Comparison of ENCODE assay signal across 1 cellular context in the genomic region with DNA sequence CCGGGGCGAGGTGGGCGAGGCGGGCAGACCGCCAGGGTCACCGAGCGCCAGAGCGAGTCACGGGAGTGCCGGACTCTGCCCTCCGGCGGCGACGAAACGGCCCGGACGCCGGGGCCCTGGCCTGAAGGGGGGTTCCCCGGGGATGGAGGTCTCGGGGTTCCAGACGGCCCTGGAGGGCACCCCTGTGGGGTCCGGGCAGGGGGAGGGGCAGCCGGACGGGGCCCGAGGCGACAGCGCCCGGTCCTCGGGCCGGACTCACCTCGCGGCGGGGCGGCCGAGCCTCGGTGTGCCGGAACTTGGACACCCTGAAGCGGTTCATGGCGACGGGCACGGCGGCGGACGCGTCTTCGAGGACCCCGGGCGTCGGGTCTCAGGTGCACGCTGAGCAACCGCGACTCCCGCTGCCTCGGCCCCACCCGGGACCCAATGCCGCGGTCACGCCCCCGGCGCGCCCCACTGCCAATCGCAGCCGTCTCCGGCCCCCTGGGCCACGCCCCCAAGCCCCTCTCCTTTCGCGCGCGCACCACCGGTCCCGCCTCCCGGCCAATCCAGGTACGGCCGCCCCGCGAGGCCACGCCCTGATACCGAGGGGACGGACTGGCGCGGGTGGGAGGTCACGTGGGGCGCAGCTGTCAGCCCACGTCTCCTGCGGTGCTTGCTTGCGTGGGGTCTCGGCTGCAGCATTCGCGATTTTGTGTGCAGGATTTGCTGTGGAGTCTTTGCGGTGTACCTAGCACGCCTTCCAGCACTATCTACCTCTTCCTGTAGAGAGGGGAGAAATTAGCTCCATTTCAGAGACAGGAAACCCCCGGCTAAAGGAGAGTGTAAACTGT.
TF ChIP-seq lines count a peak whose summit lies in the region.

A gene (minus strand): TSS at position 397 of the 833 bp plus-strand sequence. CDS start 78 bp downstream, at position 319.

TF ChIP-seq in GM12878, 131 proteins besides CTCF, POLR2A, EP300 and RAD21 (continued from another document and continues in another):
- TF ChIP-seq, protein P1, sequence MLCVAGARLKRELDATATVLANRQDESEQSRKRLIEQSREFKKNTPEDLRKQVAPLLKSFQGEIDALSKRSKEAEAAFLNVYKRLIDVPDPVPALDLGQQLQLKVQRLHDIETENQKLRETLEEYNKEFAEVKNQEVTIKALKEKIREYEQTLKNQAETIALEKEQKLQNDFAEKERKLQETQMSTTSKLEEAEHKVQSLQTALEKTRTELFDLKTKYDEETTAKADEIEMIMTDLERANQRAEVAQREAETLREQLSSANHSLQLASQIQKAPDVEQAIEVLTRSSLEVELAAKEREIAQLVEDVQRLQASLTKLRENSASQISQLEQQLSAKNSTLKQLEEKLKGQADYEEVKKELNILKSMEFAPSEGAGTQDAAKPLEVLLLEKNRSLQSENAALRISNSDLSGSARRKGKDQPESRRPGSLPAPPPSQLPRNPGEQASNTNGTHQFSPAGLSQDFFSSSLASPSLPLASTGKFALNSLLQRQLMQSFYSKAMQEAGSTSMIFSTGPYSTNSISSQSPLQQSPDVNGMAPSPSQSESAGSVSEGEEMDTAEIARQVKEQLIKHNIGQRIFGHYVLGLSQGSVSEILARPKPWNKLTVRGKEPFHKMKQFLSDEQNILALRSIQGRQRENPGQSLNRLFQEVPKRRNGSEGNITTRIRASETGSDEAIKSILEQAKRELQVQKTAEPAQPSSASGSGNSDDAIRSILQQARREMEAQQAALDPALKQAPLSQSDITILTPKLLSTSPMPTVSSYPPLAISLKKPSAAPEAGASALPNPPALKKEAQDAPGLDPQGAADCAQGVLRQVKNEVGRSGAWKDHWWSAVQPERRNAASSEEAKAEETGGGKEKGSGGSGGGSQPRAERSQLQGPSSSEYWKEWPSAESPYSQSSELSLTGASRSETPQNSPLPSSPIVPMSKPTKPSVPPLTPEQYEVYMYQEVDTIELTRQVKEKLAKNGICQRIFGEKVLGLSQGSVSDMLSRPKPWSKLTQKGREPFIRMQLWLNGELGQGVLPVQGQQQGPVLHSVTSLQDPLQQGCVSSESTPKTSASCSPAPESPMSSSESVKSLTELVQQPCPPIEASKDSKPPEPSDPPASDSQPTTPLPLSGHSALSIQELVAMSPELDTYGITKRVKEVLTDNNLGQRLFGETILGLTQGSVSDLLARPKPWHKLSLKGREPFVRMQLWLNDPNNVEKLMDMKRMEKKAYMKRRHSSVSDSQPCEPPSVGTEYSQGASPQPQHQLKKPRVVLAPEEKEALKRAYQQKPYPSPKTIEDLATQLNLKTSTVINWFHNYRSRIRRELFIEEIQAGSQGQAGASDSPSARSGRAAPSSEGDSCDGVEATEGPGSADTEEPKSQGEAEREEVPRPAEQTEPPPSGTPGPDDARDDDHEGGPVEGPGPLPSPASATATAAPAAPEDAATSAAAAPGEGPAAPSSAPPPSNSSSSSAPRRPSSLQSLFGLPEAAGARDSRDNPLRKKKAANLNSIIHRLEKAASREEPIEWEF (IDR thresholded peaks at IDR 0.05; ENCODE audit: insufficient replicate concordance, low read depth, low read length), result no peak
- TF ChIP-seq BHLHE40 (IDR thresholded peaks at IDR 0.05; ENCODE audit: borderline replicate concordance in 1 of 2, low read depth in 2 of 2, low read length in 1 of 2) (peak; percentile 84 to 93), HCFC1 (IDR thresholded peaks at IDR 0.05; ENCODE audit: low read length) (no peak), FOXM1 (IDR thresholded peaks at IDR 0.05; ENCODE audit: low read depth, low read length) (no peak), IRF4 (IDR thresholded peaks at IDR 0.05; ENCODE audit: low read depth, low read length) (no peak), MTA2 (IDR thresholded peaks at IDR 0.05; ENCODE audit: low read depth) (0 out of 2 replicates have a peak, but pooled peaks have one; percentile 31), EZH2 (IDR thresholded peaks at IDR 0.05; ENCODE audit: borderline replicate concordance, control insufficient read depth, low read depth, low read length) (no peak), TCF12 (IDR thresholded peaks at IDR 0.05; ENCODE audit: low read depth, low read length) (peak; percentile 79), LARP7 (IDR thresholded peaks at IDR 0.05) (peak; percentile 93), GABPA (IDR thresholded peaks at IDR 0.05; ENCODE audit: low read depth) (no peak), NFXL1 (IDR thresholded peaks at IDR 0.05; ENCODE audit: borderline replicate concordance) (no peak), PAX8 (IDR thresholded peaks at IDR 0.05) (no peak), POU2F2 (IDR thresholded peaks at IDR 0.05; ENCODE audit: borderline replicate concordance, low read depth, low read length) (no peak), TCF3 (IDR thresholded peaks at IDR 0.05; ENCODE audit: borderline replicate concordance, insufficient read depth, low read depth, low read length) (peak; percentile 87; the same call in 1 of the 2 replicates), CHD2 (IDR thresholded peaks at IDR 0.05; ENCODE audit: borderline replicate concordance, low read depth, low read length) (peak; percentile 69), MYC (IDR thresholded peaks at IDR 0.05; ENCODE audit: insufficient read depth, insufficient read length, insufficient replicate concordance, low read length, severe bottlenecking) (peak; percentile 59), POLR2AphosphoS5 (IDR thresholded peaks at IDR 0.05; ENCODE audit: low read length) (peak; percentile 82), ZNF622 (IDR thresholded peaks at IDR 0.05) (no peak), TBL1XR1 (IDR thresholded peaks at IDR 0.05; ENCODE audit: low read depth, low read length) (no peak; the same call in 1 of the 2 replicates), MXI1 (IDR thresholded peaks at IDR 0.05; ENCODE audit: low read depth, low read length) (peak; percentile 84), ZNF384 (IDR thresholded peaks at IDR 0.05; ENCODE audit: borderline replicate concordance, low read depth, low read length) (no peak), RCOR1 (conservative IDR thresholded peaks at IDR 0.05; ENCODE audit: low read depth, low read length) (no peak), PAX5 (IDR thresholded peaks at IDR 0.05; ENCODE audit: borderline replicate concordance, low read depth, low read length) (peak; percentile 72), NRF1 (conservative IDR thresholded peaks at IDR 0.05; ENCODE audit: low read depth, low read length) (0 out of 2 replicates have a peak, but pooled peaks have one; percentile 42), PML (IDR thresholded peaks at IDR 0.05; ENCODE audit: low read length) (no peak; the same call in 1 of the 2 replicates), RELA (IDR thresholded peaks at IDR 0.05; ENCODE audit: borderline replicate concordance, partially characterized antibody) (peak; percentile 11), BRCA1 (IDR thresholded peaks at IDR 0.05; ENCODE audit: low read depth, low read length) (no peak), SREBF1 (IDR thresholded peaks at IDR 0.05; ENCODE audit: low read length) (no peak), RFX5 (IDR thresholded peaks at IDR 0.05; ENCODE audit: low read depth, low read length) (0 out of 2 replicates have a peak, but pooled peaks have one; percentile 59), SIN3A (IDR thresholded peaks at IDR 0.05; ENCODE audit: low read depth, low read length) (no peak), NR2F1 (conservative IDR thresholded peaks at IDR 0.05) (peak; percentile 8; the same call in 1 of the 2 replicates), SMC3 (IDR thresholded peaks at IDR 0.05; ENCODE audit: borderline replicate concordance, low read length) (no peak), ESRRA (IDR thresholded peaks at IDR 0.05; ENCODE audit: low read length) (no peak), SUZ12 (IDR thresholded peaks at IDR 0.05; ENCODE audit: unreplicated experiment) (no peak), CEBPB (IDR thresholded peaks at IDR 0.05; ENCODE audit: borderline replicate concordance in 1 of 2, low read depth in 2 of 2, low read length in 2 of 2) (no peak), HDGF (IDR thresholded peaks at IDR 0.05) (peak; percentile 79), STAT1 (conservative IDR thresholded peaks at IDR 0.05) (no peak), KAT2A (conservative IDR thresholded peaks at IDR 0.05; ENCODE audit: control insufficient read depth, low read depth, low read length) (no peak), HDAC6 (IDR thresholded peaks at IDR 0.05; ENCODE audit: unreplicated experiment) (no peak), CBX5 (IDR thresholded peaks at IDR 0.05; ENCODE audit: low read depth) (no peak), SIX5 (IDR thresholded peaks at IDR 0.05; ENCODE audit: low read depth, low read length, severe bottlenecking) (no peak), CBFB (IDR thresholded peaks at IDR 0.05; ENCODE audit: low read depth) (no peak)
- TF ChIP-seq, protein P2, sequence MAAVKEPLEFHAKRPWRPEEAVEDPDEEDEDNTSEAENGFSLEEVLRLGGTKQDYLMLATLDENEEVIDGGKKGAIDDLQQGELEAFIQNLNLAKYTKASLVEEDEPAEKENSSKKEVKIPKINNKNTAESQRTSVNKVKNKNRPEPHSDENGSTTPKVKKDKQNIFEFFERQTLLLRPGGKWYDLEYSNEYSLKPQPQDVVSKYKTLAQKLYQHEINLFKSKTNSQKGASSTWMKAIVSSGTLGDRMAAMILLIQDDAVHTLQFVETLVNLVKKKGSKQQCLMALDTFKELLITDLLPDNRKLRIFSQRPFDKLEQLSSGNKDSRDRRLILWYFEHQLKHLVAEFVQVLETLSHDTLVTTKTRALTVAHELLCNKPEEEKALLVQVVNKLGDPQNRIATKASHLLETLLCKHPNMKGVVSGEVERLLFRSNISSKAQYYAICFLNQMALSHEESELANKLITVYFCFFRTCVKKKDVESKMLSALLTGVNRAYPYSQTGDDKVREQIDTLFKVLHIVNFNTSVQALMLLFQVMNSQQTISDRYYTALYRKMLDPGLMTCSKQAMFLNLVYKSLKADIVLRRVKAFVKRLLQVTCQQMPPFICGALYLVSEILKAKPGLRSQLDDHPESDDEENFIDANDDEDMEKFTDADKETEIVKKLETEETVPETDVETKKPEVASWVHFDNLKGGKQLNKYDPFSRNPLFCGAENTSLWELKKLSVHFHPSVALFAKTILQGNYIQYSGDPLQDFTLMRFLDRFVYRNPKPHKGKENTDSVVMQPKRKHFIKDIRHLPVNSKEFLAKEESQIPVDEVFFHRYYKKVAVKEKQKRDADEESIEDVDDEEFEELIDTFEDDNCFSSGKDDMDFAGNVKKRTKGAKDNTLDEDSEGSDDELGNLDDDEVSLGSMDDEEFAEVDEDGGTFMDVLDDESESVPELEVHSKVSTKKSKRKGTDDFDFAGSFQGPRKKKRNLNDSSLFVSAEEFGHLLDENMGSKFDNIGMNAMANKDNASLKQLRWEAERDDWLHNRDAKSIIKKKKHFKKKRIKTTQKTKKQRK (IDR thresholded peaks at IDR 0.05; ENCODE audit: low read depth, low read length), result no peak
- TF ChIP-seq, protein P3, sequence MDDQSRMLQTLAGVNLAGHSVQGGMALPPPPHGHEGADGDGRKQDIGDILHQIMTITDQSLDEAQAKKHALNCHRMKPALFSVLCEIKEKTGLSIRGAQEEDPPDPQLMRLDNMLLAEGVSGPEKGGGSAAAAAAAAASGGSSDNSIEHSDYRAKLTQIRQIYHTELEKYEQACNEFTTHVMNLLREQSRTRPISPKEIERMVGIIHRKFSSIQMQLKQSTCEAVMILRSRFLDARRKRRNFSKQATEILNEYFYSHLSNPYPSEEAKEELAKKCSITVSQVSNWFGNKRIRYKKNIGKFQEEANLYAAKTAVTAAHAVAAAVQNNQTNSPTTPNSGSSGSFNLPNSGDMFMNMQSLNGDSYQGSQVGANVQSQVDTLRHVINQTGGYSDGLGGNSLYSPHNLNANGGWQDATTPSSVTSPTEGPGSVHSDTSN (IDR thresholded peaks at IDR 0.05; ENCODE audit: insufficient replicate concordance, low read depth, low read length), result no peak
- TF ChIP-seq, protein P4, sequence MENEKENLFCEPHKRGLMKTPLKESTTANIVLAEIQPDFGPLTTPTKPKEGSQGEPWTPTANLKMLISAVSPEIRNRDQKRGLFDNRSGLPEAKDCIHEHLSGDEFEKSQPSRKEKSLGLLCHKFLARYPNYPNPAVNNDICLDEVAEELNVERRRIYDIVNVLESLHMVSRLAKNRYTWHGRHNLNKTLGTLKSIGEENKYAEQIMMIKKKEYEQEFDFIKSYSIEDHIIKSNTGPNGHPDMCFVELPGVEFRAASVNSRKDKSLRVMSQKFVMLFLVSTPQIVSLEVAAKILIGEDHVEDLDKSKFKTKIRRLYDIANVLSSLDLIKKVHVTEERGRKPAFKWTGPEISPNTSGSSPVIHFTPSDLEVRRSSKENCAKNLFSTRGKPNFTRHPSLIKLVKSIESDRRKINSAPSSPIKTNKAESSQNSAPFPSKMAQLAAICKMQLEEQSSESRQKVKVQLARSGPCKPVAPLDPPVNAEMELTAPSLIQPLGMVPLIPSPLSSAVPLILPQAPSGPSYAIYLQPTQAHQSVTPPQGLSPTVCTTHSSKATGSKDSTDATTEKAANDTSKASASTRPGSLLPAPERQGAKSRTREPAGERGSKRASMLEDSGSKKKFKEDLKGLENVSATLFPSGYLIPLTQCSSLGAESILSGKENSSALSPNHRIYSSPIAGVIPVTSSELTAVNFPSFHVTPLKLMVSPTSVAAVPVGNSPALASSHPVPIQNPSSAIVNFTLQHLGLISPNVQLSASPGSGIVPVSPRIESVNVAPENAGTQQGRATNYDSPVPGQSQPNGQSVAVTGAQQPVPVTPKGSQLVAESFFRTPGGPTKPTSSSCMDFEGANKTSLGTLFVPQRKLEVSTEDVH (IDR thresholded peaks at IDR 0.05; ENCODE audit: low read depth, partially characterized antibody), result no peak
- TF ChIP-seq, protein P5, sequence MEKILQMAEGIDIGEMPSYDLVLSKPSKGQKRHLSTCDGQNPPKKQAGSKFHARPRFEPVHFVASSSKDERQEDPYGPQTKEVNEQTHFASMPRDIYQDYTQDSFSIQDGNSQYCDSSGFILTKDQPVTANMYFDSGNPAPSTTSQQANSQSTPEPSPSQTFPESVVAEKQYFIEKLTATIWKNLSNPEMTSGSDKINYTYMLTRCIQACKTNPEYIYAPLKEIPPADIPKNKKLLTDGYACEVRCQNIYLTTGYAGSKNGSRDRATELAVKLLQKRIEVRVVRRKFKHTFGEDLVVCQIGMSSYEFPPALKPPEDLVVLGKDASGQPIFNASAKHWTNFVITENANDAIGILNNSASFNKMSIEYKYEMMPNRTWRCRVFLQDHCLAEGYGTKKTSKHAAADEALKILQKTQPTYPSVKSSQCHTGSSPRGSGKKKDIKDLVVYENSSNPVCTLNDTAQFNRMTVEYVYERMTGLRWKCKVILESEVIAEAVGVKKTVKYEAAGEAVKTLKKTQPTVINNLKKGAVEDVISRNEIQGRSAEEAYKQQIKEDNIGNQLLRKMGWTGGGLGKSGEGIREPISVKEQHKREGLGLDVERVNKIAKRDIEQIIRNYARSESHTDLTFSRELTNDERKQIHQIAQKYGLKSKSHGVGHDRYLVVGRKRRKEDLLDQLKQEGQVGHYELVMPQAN (conservative IDR thresholded peaks at IDR 0.05), result peak; percentile 66
